Comparison of ENCODE assay signal across 1 cellular context in the genomic region with DNA sequence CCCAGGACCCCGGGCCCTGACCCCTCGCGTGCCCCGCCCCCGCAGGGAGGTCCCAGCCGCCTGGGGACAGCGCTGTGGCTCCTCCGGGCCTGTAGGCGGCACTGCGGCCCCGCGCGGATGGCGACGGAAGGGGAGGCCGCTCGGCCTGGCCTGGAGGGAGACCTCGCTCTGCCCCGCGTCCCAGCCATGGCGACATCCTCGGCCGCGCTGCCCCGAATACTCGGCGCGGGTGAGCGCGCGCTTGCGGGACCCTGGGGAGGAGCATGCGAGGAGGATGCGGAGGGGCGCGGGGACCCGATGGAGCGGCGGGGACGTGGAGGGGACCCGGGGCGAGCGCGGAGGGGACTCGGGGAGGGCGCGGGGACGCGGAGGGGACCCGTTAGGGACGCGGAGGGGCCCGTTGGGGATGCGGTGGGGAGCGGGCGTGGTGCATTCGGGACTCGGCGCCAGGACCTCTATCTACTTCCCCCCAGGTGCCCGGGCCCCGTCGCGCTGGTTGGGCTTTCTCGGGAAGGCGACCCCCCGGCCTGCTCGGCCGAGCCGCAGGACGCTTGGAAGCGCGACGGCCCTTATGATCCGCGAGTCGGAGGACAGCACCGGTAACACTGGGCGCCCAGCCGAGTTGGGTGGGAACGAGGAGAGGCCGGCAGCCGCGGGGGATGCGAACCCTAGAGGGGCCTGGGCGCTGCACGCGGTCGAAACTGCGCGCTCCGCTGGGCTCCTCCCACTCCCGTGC.
A peak's percentile ranks its signal among the peaks of the same experiment; 100 is the strongest.
TF ChIP-seq lines count a peak whose summit lies in the region.

Gene MRPS2, plus strand, starts transcription at position 158 of the 736 bp plus-strand sequence. Its CDS starts 29 bp downstream, at position 187.

TF ChIP-seq in HepG2, 621 proteins besides CTCF, POLR2A, EP300 and RAD21 (continued from another document and continues in another):
- TF ChIP-seq SP2 (CRISPR knock-in tag; IDR thresholded peaks at IDR 0.05) (no peak), ZNF33A (CRISPR knock-in tag; IDR thresholded peaks at IDR 0.05; ENCODE audit: borderline replicate concordance) (0 out of 2 replicates have a peak, but pooled peaks have one; percentile 41), SNAI1 (CRISPR knock-in tag; IDR thresholded peaks at IDR 0.05; ENCODE audit: borderline replicate concordance) (no peak), ZNF431 (CRISPR knock-in tag; IDR thresholded peaks at IDR 0.05; ENCODE audit: borderline replicate concordance, low read depth) (peak; percentile 80; the same call in 1 of the 2 replicates), HNRNPL (IDR thresholded peaks at IDR 0.05; ENCODE audit: low read depth, low read length) (0 out of 2 replicates have a peak, but pooled peaks have one; percentile 27), ZNF773 (CRISPR knock-in tag; IDR thresholded peaks at IDR 0.05; ENCODE audit: borderline replicate concordance) (peak; percentile 58; the same call in 1 of the 2 replicates), IKZF4 (CRISPR knock-in tag; IDR thresholded peaks at IDR 0.05; ENCODE audit: borderline replicate concordance, low read depth, not compliant biosample characterization) (peak; percentile 79), ZKSCAN8 (CRISPR knock-in tag; IDR thresholded peaks at IDR 0.05; ENCODE audit: borderline replicate concordance) (peak; percentile 72; the same call in 1 of the 2 replicates), MIXL1 (CRISPR knock-in tag; IDR thresholded peaks at IDR 0.05) (peak; percentile 37; the same call in 1 of the 2 replicates), MTA1 (CRISPR knock-in tag; IDR thresholded peaks at IDR 0.05; ENCODE audit: borderline replicate concordance) (no peak), ZNF138 (CRISPR knock-in tag; IDR thresholded peaks at IDR 0.05; ENCODE audit: low read depth) (no peak), ZNF788 (CRISPR knock-in tag; IDR thresholded peaks at IDR 0.05; ENCODE audit: borderline replicate concordance) (peak; percentile 88; the same call in 1 of the 2 replicates), ZBTB46 (CRISPR knock-in tag; IDR thresholded peaks at IDR 0.05; ENCODE audit: borderline replicate concordance) (no peak), REL (CRISPR knock-in tag; conservative IDR thresholded peaks at IDR 0.05) (no peak; the same call in 1 of the 2 replicates), MIER2 (CRISPR knock-in tag; IDR thresholded peaks at IDR 0.05) (0 out of 2 replicates have a peak, but pooled peaks have one; percentile 26), SIX1 (CRISPR knock-in tag; IDR thresholded peaks at IDR 0.05; ENCODE audit: borderline replicate concordance) (no peak), ZNF607 (CRISPR knock-in tag; IDR thresholded peaks at IDR 0.05; ENCODE audit: borderline replicate concordance) (peak; percentile 70; the same call in 1 of the 2 replicates), ZNF670 (CRISPR knock-in tag; IDR thresholded peaks at IDR 0.05; ENCODE audit: borderline replicate concordance) (peak; percentile 59; the same call in 1 of the 2 replicates), NR0B2 (CRISPR knock-in tag; IDR thresholded peaks at IDR 0.05) (peak; percentile 75; the same call in 1 of the 2 replicates), BORCS8-MEF2B (CRISPR knock-in tag; IDR thresholded peaks at IDR 0.05) (peak; percentile 91), ZNF878 (CRISPR knock-in tag; IDR thresholded peaks at IDR 0.05) (peak; percentile 74; the same call in 1 of the 2 replicates), KDM5A (IDR thresholded peaks at IDR 0.05; ENCODE audit: borderline replicate concordance, low read length) (peak; percentile 88), RFXAP (CRISPR knock-in tag; IDR thresholded peaks at IDR 0.05; ENCODE audit: borderline replicate concordance) (peak; percentile 65; the same call in 1 of the 2 replicates), ZNF317 (CRISPR knock-in tag; IDR thresholded peaks at IDR 0.05) (no peak), KDM2A (CRISPR knock-in tag; IDR thresholded peaks at IDR 0.05; ENCODE audit: borderline replicate concordance, low read depth) (peak; percentile 93), ZNF251 (CRISPR knock-in tag; IDR thresholded peaks at IDR 0.05) (0 out of 2 replicates have a peak, but pooled peaks have one; percentile 28), ADNP (CRISPR knock-in tag; IDR thresholded peaks at IDR 0.05) (no peak), ZNF510 (CRISPR knock-in tag; IDR thresholded peaks at IDR 0.05; ENCODE audit: low read depth) (no peak), ZNF329 (CRISPR knock-in tag; IDR thresholded peaks at IDR 0.05; ENCODE audit: low read depth) (peak; percentile 75; the same call in 1 of the 2 replicates), BATF2 (CRISPR knock-in tag; IDR thresholded peaks at IDR 0.05) (peak; percentile 56; the same call in 1 of the 2 replicates), ZNF343 (CRISPR knock-in tag; IDR thresholded peaks at IDR 0.05) (no peak), DMAP1 (CRISPR knock-in tag; IDR thresholded peaks at IDR 0.05) (peak; percentile 83), ZIK1 (CRISPR knock-in tag; IDR thresholded peaks at IDR 0.05; ENCODE audit: borderline replicate concordance, low read depth) (no peak), GPBP1L1 (CRISPR knock-in tag; IDR thresholded peaks at IDR 0.05) (no peak), TSC22D2 (CRISPR knock-in tag; IDR thresholded peaks at IDR 0.05; ENCODE audit: borderline replicate concordance) (peak; percentile 33; the same call in 1 of the 2 replicates), ZNF800 (CRISPR knock-in tag; IDR thresholded peaks at IDR 0.05) (peak; percentile 61; the same call in 1 of the 2 replicates), ZNF839 (CRISPR knock-in tag; IDR thresholded peaks at IDR 0.05; ENCODE audit: borderline replicate concordance) (no peak), ZNF841 (CRISPR knock-in tag; IDR thresholded peaks at IDR 0.05; ENCODE audit: borderline replicate concordance) (no peak), PLRG1 (conservative IDR thresholded peaks at IDR 0.05) (no peak), CEBPG (CRISPR knock-in tag; IDR thresholded peaks at IDR 0.05) (0 out of 2 replicates have a peak, but pooled peaks have one; percentile 13), PCBP1 (IDR thresholded peaks at IDR 0.05; ENCODE audit: borderline replicate concordance, low read depth, low read length) (0 out of 2 replicates have a peak, but pooled peaks have one; percentile 25), ZNF619 (CRISPR knock-in tag; IDR thresholded peaks at IDR 0.05) (no peak), THAP11 (CRISPR knock-in tag; IDR thresholded peaks at IDR 0.05) (peak; percentile 90), NRL (CRISPR knock-in tag; IDR thresholded peaks at IDR 0.05; ENCODE audit: borderline replicate concordance) (peak; percentile 82)
- TF ChIP-seq, protein P1, sequence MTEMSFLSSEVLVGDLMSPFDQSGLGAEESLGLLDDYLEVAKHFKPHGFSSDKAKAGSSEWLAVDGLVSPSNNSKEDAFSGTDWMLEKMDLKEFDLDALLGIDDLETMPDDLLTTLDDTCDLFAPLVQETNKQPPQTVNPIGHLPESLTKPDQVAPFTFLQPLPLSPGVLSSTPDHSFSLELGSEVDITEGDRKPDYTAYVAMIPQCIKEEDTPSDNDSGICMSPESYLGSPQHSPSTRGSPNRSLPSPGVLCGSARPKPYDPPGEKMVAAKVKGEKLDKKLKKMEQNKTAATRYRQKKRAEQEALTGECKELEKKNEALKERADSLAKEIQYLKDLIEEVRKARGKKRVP (CRISPR knock-in tag; IDR thresholded peaks at IDR 0.05) = peak in 1 of 2 experiments; percentile 69; a peak in 2 of 4 replicates
- TF ChIP-seq, protein P2, sequence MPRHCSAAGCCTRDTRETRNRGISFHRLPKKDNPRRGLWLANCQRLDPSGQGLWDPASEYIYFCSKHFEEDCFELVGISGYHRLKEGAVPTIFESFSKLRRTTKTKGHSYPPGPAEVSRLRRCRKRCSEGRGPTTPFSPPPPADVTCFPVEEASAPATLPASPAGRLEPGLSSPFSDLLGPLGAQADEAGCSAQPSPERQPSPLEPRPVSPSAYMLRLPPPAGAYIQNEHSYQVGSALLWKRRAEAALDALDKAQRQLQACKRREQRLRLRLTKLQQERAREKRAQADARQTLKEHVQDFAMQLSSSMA (CRISPR knock-in tag; IDR thresholded peaks at IDR 0.05) = no peak
- TF ChIP-seq, protein P3, sequence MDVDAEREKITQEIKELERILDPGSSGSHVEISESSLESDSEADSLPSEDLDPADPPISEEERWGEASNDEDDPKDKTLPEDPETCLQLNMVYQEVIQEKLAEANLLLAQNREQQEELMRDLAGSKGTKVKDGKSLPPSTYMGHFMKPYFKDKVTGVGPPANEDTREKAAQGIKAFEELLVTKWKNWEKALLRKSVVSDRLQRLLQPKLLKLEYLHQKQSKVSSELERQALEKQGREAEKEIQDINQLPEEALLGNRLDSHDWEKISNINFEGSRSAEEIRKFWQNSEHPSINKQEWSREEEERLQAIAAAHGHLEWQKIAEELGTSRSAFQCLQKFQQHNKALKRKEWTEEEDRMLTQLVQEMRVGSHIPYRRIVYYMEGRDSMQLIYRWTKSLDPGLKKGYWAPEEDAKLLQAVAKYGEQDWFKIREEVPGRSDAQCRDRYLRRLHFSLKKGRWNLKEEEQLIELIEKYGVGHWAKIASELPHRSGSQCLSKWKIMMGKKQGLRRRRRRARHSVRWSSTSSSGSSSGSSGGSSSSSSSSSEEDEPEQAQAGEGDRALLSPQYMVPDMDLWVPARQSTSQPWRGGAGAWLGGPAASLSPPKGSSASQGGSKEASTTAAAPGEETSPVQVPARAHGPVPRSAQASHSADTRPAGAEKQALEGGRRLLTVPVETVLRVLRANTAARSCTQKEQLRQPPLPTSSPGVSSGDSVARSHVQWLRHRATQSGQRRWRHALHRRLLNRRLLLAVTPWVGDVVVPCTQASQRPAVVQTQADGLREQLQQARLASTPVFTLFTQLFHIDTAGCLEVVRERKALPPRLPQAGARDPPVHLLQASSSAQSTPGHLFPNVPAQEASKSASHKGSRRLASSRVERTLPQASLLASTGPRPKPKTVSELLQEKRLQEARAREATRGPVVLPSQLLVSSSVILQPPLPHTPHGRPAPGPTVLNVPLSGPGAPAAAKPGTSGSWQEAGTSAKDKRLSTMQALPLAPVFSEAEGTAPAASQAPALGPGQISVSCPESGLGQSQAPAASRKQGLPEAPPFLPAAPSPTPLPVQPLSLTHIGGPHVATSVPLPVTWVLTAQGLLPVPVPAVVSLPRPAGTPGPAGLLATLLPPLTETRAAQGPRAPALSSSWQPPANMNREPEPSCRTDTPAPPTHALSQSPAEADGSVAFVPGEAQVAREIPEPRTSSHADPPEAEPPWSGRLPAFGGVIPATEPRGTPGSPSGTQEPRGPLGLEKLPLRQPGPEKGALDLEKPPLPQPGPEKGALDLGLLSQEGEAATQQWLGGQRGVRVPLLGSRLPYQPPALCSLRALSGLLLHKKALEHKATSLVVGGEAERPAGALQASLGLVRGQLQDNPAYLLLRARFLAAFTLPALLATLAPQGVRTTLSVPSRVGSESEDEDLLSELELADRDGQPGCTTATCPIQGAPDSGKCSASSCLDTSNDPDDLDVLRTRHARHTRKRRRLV (CRISPR knock-in tag; IDR thresholded peaks at IDR 0.05) = no peak
